ENCODE assay signal across 13 cellular contexts in the genomic region with DNA sequence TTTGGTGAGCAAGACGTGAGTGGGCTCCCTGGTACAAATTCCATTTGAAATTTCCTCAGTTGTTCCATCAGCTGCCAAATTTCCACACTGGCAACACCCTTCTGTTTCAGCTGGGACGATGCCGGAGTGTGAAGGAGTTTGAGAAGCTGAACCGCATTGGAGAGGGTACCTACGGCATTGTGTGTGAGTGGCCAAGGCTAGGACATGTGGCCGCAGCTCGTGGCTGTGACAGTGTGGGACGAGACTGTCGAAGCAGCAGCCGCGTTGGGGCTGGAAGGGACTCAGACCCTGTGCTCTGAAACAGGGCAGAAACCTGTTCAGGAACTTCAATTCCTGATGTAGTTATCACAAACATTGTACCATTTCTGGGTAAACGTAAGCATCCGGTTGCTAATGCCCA. TPM values are rescaled to one million over a fixed set of nuclear protein-coding genes. Genes with fewer than 3 reads are reported as not detected.
DNase-seq lines count a peak whose midpoint lies in the region; ATAC-seq and TF ChIP-seq lines count a peak whose summit lies in the region.
"Had no signal": no experiment of that assay in that cellular context is flagged by ENCODE, and none has a peak within 500 bp of the region (broad histone marks: within the 10 kb centered on the region; RNA-seq: fewer than 3 reads in every experiment).

No MANE protein-coding gene starts in this region.

- TF ChIP-seq CTCF in natural killer cell (IDR thresholded peaks at IDR 0.05) (no peak), chondrocyte (IDR thresholded peaks at IDR 0.05) (no peak)

- no peak for ATAC-seq in natural killer cell treated with Interleukin-12 subunit alpha and Interleukin-12 subunit beta and Interleukin-15 and Interleukin-18, amount 100 ng/mL, for 72 hours
- ATAC-seq in natural killer cell = no peak

- H3K9me3 ChIP-seq in neuronal stem cell (replicated peaks in 1 of 2; ENCODE audit: control insufficient read depth in 2 of 2, insufficient read depth in 1 of 2, low read depth in 1 of 2, low read length in 2 of 2) (peaks cover 4 to 7% of the 10 kb centered on the region in 2 donors), Karpas-422 (ENCODE audit: low read length) (no peaks in the 10 kb centered on the region; the same call in 1 of the 2 replicates)

- no peaks in the 10 kb centered on the region for H3K36me3 Mint-ChIP-seq in natural killer cell treated with Interleukin-12 subunit alpha and Interleukin-12 subunit beta and Interleukin-15 and Interleukin-18, amount 100 ng/mL, for 72 hours
- no peaks in the 10 kb centered on the region for H3K36me3 Mint-ChIP-seq in natural killer cell
- H3K36me3 Mint-ChIP-seq in chondrocyte (ENCODE audit: low read depth) = peaks cover 15% of the 10 kb centered on the region

- H3K27ac ChIP-seq in neuronal stem cell (replicated peaks; ENCODE audit: low read length) = no peak overlapping the region
- no peak overlapping the region for H3K27ac ChIP-seq in Karpas-422 (ENCODE audit: low read length)
- H3K27ac ChIP-seq: GM23248 had no signal

- H4K91ac ChIP-seq in neuronal stem cell (ENCODE audit: low read depth, low read length, poor library complexity) = no peak overlapping the region

- H2AK5ac ChIP-seq in neuronal stem cell (ENCODE audit: low read depth, low read length) = no peak overlapping the region

- no peak overlapping the region for H2BK15ac ChIP-seq in neuronal stem cell (ENCODE audit: low read length)

- H3K36me3 ChIP-seq in neuronal stem cell (replicated peaks in 1 of 2; ENCODE audit: control insufficient read depth in 2 of 2, insufficient read depth in 2 of 2, low read length in 2 of 2) = peaks cover 47 to 61% of the 10 kb centered on the region in 2 donors
- H3K36me3 ChIP-seq in Karpas-422 (ENCODE audit: insufficient read depth, low read length) = 0 out of 2 replicates have a peak, but pooled peaks cover 12% of the 10 kb centered on the region

- peaks cover 8 to 11% of the 10 kb centered on the region in 2 donors for H3K4me1 ChIP-seq in neuronal stem cell (ENCODE audit: control insufficient read depth in 2 of 2, insufficient read depth in 1 of 2, low read depth in 1 of 2, low read length in 2 of 2)
- H3K4me1 ChIP-seq in Karpas-422 (ENCODE audit: low read length) = peaks cover 12% of the 10 kb centered on the region

- DNase-seq in natural killer cell treated with Interleukin-12 subunit alpha and Interleukin-12 subunit beta and Interleukin-15 and Interleukin-18, amount 100 ng/mL, for 72 hours (ENCODE audit: low spot score) = peak; percentile 28
- DNase-seq in natural killer cell (no peak), chondrocyte (ENCODE audit: low spot score) (peak; percentile 53), neuronal stem cell (ENCODE audit: low spot score) (no peak), medulla oblongata (ENCODE audit: extremely low spot score) (no peak), Karpas-422 (no peak)
- DNase-seq: Caco-2; CD8-positive, alpha-beta memory T cell; DND-41; GDM1; GM23248; H7 had no signal

- intact Hi-C loops in natural killer cell (cut with micrococcal nuclease) = no loop called here

- peak overlapping the region; percentile 14 for H3K9ac ChIP-seq in neuronal stem cell (ENCODE audit: low read depth, low read length, poor library complexity)
- H3K9ac ChIP-seq in Karpas-422 (ENCODE audit: low read length) = no peak overlapping the region
- H3K9ac ChIP-seq: GM23248 had no signal

- H3K4me3 Mint-ChIP-seq in natural killer cell treated with Interleukin-12 subunit alpha and Interleukin-12 subunit beta and Interleukin-15 and Interleukin-18, amount 100 ng/mL, for 72 hours = no peak overlapping the region
- H3K4me3 Mint-ChIP-seq in natural killer cell (no peak overlapping the region), chondrocyte (ENCODE audit: unreplicated experiment) (no peak overlapping the region)

- no peak overlapping the region for H2BK12ac ChIP-seq in neuronal stem cell (ENCODE audit: low read length)

- no peak overlapping the region for H3K14ac ChIP-seq in neuronal stem cell (ENCODE audit: low read length)

- H3K4me2 ChIP-seq in neuronal stem cell (ENCODE audit: insufficient read depth, low read length, poor library complexity, severe bottlenecking) = no peak overlapping the region
- no peak overlapping the region for H3K4me2 ChIP-seq in Karpas-422 (ENCODE audit: low read depth, low read length, poor library complexity, severe bottlenecking)

- no peak overlapping the region for H3K4ac ChIP-seq in neuronal stem cell (ENCODE audit: low read length)

- H3K79me1 ChIP-seq in neuronal stem cell (ENCODE audit: low read depth, low read length) = peaks cover 2% of the 10 kb centered on the region

- H3K23ac ChIP-seq in neuronal stem cell (ENCODE audit: low read depth, low read length, poor library complexity) = no peak overlapping the region

- H3K9me2 ChIP-seq in Karpas-422 (replicated peaks; ENCODE audit: insufficient read depth, low read length) = no peaks in the 10 kb centered on the region

- H2BK120ac ChIP-seq in neuronal stem cell (ENCODE audit: low read depth, low read length) = no peak overlapping the region

- no peaks in the 10 kb centered on the region for H3K27me3 Mint-ChIP-seq in natural killer cell treated with Interleukin-12 subunit alpha and Interleukin-12 subunit beta and Interleukin-15 and Interleukin-18, amount 100 ng/mL, for 72 hours
- H3K27me3 Mint-ChIP-seq in natural killer cell (ENCODE audit: low read depth in 2 of 2) (no peaks in the 10 kb centered on the region), chondrocyte (ENCODE audit: low read depth) (no peaks in the 10 kb centered on the region)
- H3K27me3 Mint-ChIP-seq: CD8-positive, alpha-beta memory T cell; IgD-negative memory B cell had no signal

- no peak overlapping the region for H3K27ac Mint-ChIP-seq in natural killer cell treated with Interleukin-12 subunit alpha and Interleukin-12 subunit beta and Interleukin-15 and Interleukin-18, amount 100 ng/mL, for 72 hours
- H3K27ac Mint-ChIP-seq in natural killer cell (no peak overlapping the region), chondrocyte (ENCODE audit: unreplicated experiment) (no peak overlapping the region)

- H2AFZ ChIP-seq in neuronal stem cell (ENCODE audit: low read length) = no peak overlapping the region
- no peak overlapping the region for H2AFZ ChIP-seq in Karpas-422 (ENCODE audit: low read length)
- H2AFZ ChIP-seq: GM23248 had no signal

- H3K18ac ChIP-seq in neuronal stem cell (ENCODE audit: low read length) = no peak overlapping the region

- H3K4me3 ChIP-seq in neuronal stem cell (ENCODE audit: low read length in 2 of 2) (no peak overlapping the region), Karpas-422 (ENCODE audit: low read length) (no peak overlapping the region)
- H3K4me3 ChIP-seq: GM23248 had no signal

- WGBS in neuronal stem cell (ENCODE audit: extremely low coverage in 2 of 2, insufficient read length in 2 of 2, insufficient replicate concordance in 1 of 2), 2 donors = no CpG with 5 or more reads among the region's 13 CpGs

- peaks cover 23% of the 10 kb centered on the region for H3K79me2 ChIP-seq in Karpas-422 (ENCODE audit: low read length)

- no peaks in the 10 kb centered on the region for H4K20me1 ChIP-seq in Karpas-422 (ENCODE audit: insufficient read depth, low read depth, low read length)

- H3K9me3 Mint-ChIP-seq in natural killer cell treated with Interleukin-12 subunit alpha and Interleukin-12 subunit beta and Interleukin-15 and Interleukin-18, amount 100 ng/mL, for 72 hours = no peaks in the 10 kb centered on the region
- no peaks in the 10 kb centered on the region for H3K9me3 Mint-ChIP-seq in natural killer cell
- H3K9me3 Mint-ChIP-seq in chondrocyte (ENCODE audit: low read depth) = peaks cover 5% of the 10 kb centered on the region
- H3K9me3 Mint-ChIP-seq: CD8-positive, alpha-beta memory T cell; IgD-negative memory B cell had no signal

- H3K27me3 ChIP-seq in neuronal stem cell (ENCODE audit: control insufficient read depth in 3 of 3, insufficient read depth in 3 of 3, low read depth in 1 of 3, low read length in 3 of 3) (no peaks in the 10 kb centered on the region), Karpas-422 (ENCODE audit: low read length) (no peaks in the 10 kb centered on the region)

- peaks cover 10 to 12% of the 10 kb centered on the region in 2 donors for H3K4me1 Mint-ChIP-seq in natural killer cell treated with Interleukin-12 subunit alpha and Interleukin-12 subunit beta and Interleukin-15 and Interleukin-18, amount 100 ng/mL, for 72 hours (ENCODE audit: low read depth in 2 of 2)
- H3K4me1 Mint-ChIP-seq in natural killer cell (peaks cover 7 to 29% of the 10 kb centered on the region in 2 donors), chondrocyte (ENCODE audit: low read depth) (peaks cover 15% of the 10 kb centered on the region)

- no peak overlapping the region for H2BK5ac ChIP-seq in neuronal stem cell (ENCODE audit: low read length)

- no peak overlapping the region for H4K8ac ChIP-seq in neuronal stem cell (ENCODE audit: low read depth, low read length)

RNA-seq across cellular contexts. Expression of a gene that starts 2.7 kb away (rescaled TPM):
- total RNA-seq in natural killer cell treated with Interleukin-12 subunit alpha and Interleukin-12 subunit beta and Interleukin-15 and Interleukin-18, amount 100 ng/mL, for 72 hours = 100 to 1,000 TPM in 1 of 2 donors, 10 to 100 TPM in 1; 60.8 to 115 TPM
- total RNA-seq in natural killer cell = 100 to 1,000 TPM; 102 to 123 (median 114) TPM
- total RNA-seq in chondrocyte = 43.7 to 63.0 TPM (median 45.8 TPM) in 3 replicates
- polyA plus RNA-seq in neuronal stem cell (2013, experiment 1 of 2) = 59.5 TPM
- 57.9 TPM for polyA plus RNA-seq in neuronal stem cell (2013, experiment 2 of 2)
- 25.6 and 61.6 TPM in 2 replicates for total RNA-seq in Karpas-422 (2014; rRNA removed; shearing (Covaris generic); ENCODE audit: low replicate concordance)

RNA-seq across cellular contexts. Expression of a gene that starts 12.4 kb away (rescaled TPM):
- total RNA-seq in natural killer cell treated with Interleukin-12 subunit alpha and Interleukin-12 subunit beta and Interleukin-15 and Interleukin-18, amount 100 ng/mL, for 72 hours = 1 to 10 TPM; 6.8 to 8.4 TPM
- total RNA-seq in natural killer cell = 10 to 100 TPM; 23.1 to 37.9 (median 24.0) TPM
- 7.0 to 10.3 TPM (median 9.3 TPM) in 3 replicates for total RNA-seq in chondrocyte
- polyA plus RNA-seq in neuronal stem cell (2013, experiment 1 of 2) = 5.0 TPM
- polyA plus RNA-seq in neuronal stem cell (2013, experiment 2 of 2) = 5.5 TPM
- 4.7 and 14.8 TPM in 2 replicates for total RNA-seq in Karpas-422 (2014; rRNA removed; shearing (Covaris generic); ENCODE audit: low replicate concordance)

RNA-seq across cellular contexts. Expression of a gene that starts 31.5 kb away (rescaled TPM):
- 10 to 100 TPM in 1 of 2 donors, 1 to 10 TPM in 1; 9.3 to 19.1 TPM for total RNA-seq in natural killer cell treated with Interleukin-12 subunit alpha and Interleukin-12 subunit beta and Interleukin-15 and Interleukin-18, amount 100 ng/mL, for 72 hours
- total RNA-seq in natural killer cell (10 to 100 TPM in 1 of 3 donors, 1 to 10 TPM in 2; 6.5 to 11.9 (median 8.4) TPM), chondrocyte (8.8 to 12.6 TPM (median 10.3 TPM) in 3 replicates)
- polyA plus RNA-seq in neuronal stem cell (2013, experiment 1 of 2) = 28.9 TPM
- 29.1 TPM for polyA plus RNA-seq in neuronal stem cell (2013, experiment 2 of 2)
- total RNA-seq in Karpas-422 (2014; rRNA removed; shearing (Covaris generic); ENCODE audit: low replicate concordance) = 5.1 and 5.3 TPM in 2 replicates

RNA-seq across cellular contexts. Expression of a gene that starts 31.6 kb away (rescaled TPM):
- total RNA-seq in natural killer cell treated with Interleukin-12 subunit alpha and Interleukin-12 subunit beta and Interleukin-15 and Interleukin-18, amount 100 ng/mL, for 72 hours = 10 to 100 TPM in 1 of 2 donors, 1 to 10 TPM in 1; 9.0 to 11.0 TPM
- total RNA-seq in natural killer cell (10 to 100 TPM; 31.7 to 43.0 (median 35.4) TPM), chondrocyte (20.3 to 26.6 TPM (median 20.4 TPM) in 3 replicates)
- 5.9 TPM for polyA plus RNA-seq in neuronal stem cell (2013, experiment 1 of 2)
- polyA plus RNA-seq in neuronal stem cell (2013, experiment 2 of 2) = 6.0 TPM
- 4.8 and 5.6 TPM in 2 replicates for total RNA-seq in Karpas-422 (2014; rRNA removed; shearing (Covaris generic); ENCODE audit: low replicate concordance)

RNA-seq across cellular contexts. Expression of a gene that starts 31.6 kb away (rescaled TPM):
- total RNA-seq in natural killer cell treated with Interleukin-12 subunit alpha and Interleukin-12 subunit beta and Interleukin-15 and Interleukin-18, amount 100 ng/mL, for 72 hours = 100 to 1,000 TPM in 1 of 2 donors, 10 to 100 TPM in 1; 92.8 to 146 TPM
- 100 to 1,000 TPM; 124 to 135 (median 134) TPM for total RNA-seq in natural killer cell
- total RNA-seq in chondrocyte = 65.3 to 76.8 TPM (median 69.9 TPM) in 3 replicates
- polyA plus RNA-seq in neuronal stem cell (2013, experiment 1 of 2) = 44.9 TPM
- 44.1 TPM for polyA plus RNA-seq in neuronal stem cell (2013, experiment 2 of 2)
- 35.3 and 52.4 TPM in 2 replicates for total RNA-seq in Karpas-422 (2014; rRNA removed; shearing (Covaris generic); ENCODE audit: low replicate concordance)

Comparison
In these comparisons a context has a peak if more than half of its experiments do, and no peak if none do; other contexts are left out.
1. DNase-seq: peak in natural killer cell treated with Interleukin-12 subunit alpha and Interleukin-12 subunit beta and Interleukin-15 and Interleukin-18, amount 100 ng/mL, for 72 hours (single experiment) and chondrocyte (single experiment); none in natural killer cell (single experiment), neuronal stem cell (single experiment), medulla oblongata (single experiment) and Karpas-422 (single experiment).